1 cellular context compared by ENCODE assay signal in genomic region chr17:8337802-8338744, GRCh38.
TF ChIP-seq lines count a peak whose summit lies in the region.

No MANE protein-coding gene starts in this region.

TF ChIP-seq in H1, 55 proteins besides CTCF, POLR2A, EP300 and RAD21:
- no peak for TF ChIP-seq HDAC2 (IDR thresholded peaks at IDR 0.05; ENCODE audit: borderline replicate concordance in 1 of 2, low read depth in 2 of 2, low read length in 2 of 2)
- TF ChIP-seq TCF12 (IDR thresholded peaks at IDR 0.05; ENCODE audit: low read depth, low read length), result no peak
- no peak for TF ChIP-seq CBX8 (IDR thresholded peaks at IDR 0.05; ENCODE audit: borderline replicate concordance, low read depth, low read length)
- no peak for TF ChIP-seq TEAD4 (IDR thresholded peaks at IDR 0.05; ENCODE audit: low read depth, low read length)
- TF ChIP-seq CHD1 (IDR thresholded peaks at IDR 0.05; ENCODE audit: low read depth, low read length), result no peak
- TF ChIP-seq, protein P1, sequence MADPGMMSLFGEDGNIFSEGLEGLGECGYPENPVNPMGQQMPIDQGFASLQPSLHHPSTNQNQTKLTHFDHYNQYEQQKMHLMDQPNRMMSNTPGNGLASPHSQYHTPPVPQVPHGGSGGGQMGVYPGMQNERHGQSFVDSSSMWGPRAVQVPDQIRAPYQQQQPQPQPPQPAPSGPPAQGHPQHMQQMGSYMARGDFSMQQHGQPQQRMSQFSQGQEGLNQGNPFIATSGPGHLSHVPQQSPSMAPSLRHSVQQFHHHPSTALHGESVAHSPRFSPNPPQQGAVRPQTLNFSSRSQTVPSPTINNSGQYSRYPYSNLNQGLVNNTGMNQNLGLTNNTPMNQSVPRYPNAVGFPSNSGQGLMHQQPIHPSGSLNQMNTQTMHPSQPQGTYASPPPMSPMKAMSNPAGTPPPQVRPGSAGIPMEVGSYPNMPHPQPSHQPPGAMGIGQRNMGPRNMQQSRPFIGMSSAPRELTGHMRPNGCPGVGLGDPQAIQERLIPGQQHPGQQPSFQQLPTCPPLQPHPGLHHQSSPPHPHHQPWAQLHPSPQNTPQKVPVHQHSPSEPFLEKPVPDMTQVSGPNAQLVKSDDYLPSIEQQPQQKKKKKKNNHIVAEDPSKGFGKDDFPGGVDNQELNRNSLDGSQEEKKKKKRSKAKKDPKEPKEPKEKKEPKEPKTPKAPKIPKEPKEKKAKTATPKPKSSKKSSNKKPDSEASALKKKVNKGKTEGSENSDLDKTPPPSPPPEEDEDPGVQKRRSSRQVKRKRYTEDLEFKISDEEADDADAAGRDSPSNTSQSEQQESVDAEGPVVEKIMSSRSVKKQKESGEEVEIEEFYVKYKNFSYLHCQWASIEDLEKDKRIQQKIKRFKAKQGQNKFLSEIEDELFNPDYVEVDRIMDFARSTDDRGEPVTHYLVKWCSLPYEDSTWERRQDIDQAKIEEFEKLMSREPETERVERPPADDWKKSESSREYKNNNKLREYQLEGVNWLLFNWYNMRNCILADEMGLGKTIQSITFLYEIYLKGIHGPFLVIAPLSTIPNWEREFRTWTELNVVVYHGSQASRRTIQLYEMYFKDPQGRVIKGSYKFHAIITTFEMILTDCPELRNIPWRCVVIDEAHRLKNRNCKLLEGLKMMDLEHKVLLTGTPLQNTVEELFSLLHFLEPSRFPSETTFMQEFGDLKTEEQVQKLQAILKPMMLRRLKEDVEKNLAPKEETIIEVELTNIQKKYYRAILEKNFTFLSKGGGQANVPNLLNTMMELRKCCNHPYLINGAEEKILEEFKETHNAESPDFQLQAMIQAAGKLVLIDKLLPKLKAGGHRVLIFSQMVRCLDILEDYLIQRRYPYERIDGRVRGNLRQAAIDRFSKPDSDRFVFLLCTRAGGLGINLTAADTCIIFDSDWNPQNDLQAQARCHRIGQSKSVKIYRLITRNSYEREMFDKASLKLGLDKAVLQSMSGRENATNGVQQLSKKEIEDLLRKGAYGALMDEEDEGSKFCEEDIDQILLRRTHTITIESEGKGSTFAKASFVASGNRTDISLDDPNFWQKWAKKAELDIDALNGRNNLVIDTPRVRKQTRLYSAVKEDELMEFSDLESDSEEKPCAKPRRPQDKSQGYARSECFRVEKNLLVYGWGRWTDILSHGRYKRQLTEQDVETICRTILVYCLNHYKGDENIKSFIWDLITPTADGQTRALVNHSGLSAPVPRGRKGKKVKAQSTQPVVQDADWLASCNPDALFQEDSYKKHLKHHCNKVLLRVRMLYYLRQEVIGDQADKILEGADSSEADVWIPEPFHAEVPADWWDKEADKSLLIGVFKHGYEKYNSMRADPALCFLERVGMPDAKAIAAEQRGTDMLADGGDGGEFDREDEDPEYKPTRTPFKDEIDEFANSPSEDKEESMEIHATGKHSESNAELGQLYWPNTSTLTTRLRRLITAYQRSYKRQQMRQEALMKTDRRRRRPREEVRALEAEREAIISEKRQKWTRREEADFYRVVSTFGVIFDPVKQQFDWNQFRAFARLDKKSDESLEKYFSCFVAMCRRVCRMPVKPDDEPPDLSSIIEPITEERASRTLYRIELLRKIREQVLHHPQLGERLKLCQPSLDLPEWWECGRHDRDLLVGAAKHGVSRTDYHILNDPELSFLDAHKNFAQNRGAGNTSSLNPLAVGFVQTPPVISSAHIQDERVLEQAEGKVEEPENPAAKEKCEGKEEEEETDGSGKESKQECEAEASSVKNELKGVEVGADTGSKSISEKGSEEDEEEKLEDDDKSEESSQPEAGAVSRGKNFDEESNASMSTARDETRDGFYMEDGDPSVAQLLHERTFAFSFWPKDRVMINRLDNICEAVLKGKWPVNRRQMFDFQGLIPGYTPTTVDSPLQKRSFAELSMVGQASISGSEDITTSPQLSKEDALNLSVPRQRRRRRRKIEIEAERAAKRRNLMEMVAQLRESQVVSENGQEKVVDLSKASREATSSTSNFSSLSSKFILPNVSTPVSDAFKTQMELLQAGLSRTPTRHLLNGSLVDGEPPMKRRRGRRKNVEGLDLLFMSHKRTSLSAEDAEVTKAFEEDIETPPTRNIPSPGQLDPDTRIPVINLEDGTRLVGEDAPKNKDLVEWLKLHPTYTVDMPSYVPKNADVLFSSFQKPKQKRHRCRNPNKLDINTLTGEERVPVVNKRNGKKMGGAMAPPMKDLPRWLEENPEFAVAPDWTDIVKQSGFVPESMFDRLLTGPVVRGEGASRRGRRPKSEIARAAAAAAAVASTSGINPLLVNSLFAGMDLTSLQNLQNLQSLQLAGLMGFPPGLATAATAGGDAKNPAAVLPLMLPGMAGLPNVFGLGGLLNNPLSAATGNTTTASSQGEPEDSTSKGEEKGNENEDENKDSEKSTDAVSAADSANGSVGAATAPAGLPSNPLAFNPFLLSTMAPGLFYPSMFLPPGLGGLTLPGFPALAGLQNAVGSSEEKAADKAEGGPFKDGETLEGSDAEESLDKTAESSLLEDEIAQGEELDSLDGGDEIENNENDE (IDR thresholded peaks at IDR 0.05; ENCODE audit: insufficient replicate concordance, low read length), result no peak
- no peak for TF ChIP-seq ZNF274 (IDR thresholded peaks at IDR 0.05; ENCODE audit: borderline replicate concordance, extremely low read depth, low read length)
- no peak for TF ChIP-seq MAFK (IDR thresholded peaks at IDR 0.05; ENCODE audit: low read depth, low read length)
- no peak for TF ChIP-seq FOSL1 (IDR thresholded peaks at IDR 0.05; ENCODE audit: insufficient read depth, low read depth, low read length)
- no peak for TF ChIP-seq CREB1 (IDR thresholded peaks at IDR 0.05)
- TF ChIP-seq, protein P2, sequence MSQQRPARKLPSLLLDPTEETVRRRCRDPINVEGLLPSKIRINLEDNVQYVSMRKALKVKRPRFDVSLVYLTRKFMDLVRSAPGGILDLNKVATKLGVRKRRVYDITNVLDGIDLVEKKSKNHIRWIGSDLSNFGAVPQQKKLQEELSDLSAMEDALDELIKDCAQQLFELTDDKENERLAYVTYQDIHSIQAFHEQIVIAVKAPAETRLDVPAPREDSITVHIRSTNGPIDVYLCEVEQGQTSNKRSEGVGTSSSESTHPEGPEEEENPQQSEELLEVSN (IDR thresholded peaks at IDR 0.05), result no peak
